In the genomic region with DNA sequence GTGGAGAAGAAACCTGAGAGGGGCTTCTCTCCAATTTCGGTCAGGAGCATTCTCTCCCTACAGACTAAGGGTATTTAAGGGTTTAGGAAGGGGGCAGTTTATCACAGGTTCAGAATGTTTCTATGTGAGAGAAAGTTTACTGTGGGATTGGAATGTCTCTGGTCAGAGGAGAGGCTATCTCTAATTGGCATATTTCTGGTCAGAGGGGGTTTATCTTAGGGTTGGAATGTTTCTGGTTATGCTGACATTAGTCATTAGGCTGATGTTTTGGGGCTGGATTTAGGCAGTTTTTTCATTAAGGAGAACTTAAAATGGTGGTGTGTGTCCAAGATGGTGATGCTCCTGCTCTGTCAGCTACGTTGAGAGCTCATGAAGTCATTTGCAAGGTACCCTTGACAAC, we compare ENCODE assay signal across 29 cellular contexts.
DNase-seq lines count a peak whose midpoint lies in the region; ATAC-seq and TF ChIP-seq lines count a peak whose summit lies in the region.
"Had no signal": no experiment of that assay in that cellular context is flagged by ENCODE, and none has a peak within 500 bp of the region (broad histone marks: within the 10 kb centered on the region; RNA-seq: fewer than 3 reads in every experiment).

No MANE protein-coding gene starts in this region.

- H3K36me3 ChIP-seq in trophoblast cell (ENCODE audit: control insufficient read depth in 1 of 2, insufficient read depth in 2 of 2, low read length in 2 of 2) (peaks cover 0 to 2% of the 10 kb centered on the region in 2 experiments), left lung (no peaks in the 10 kb centered on the region)
- H3K36me3 ChIP-seq in CD8-positive, alpha-beta T cell (ENCODE audit: insufficient read depth, low read length), result no peaks in the 10 kb centered on the region
- H3K36me3 ChIP-seq: BLaER1 treated with 17β-estradiol and CSF1 and Interleukin-3, amounts not matched to agents 10 nM and 100 nM; HAP-1 had no signal

- H2BK120ac ChIP-seq in trophoblast cell (ENCODE audit: insufficient read depth, low read length, poor library complexity), result no peak overlapping the region

- H3K79me1 ChIP-seq in trophoblast cell (ENCODE audit: low read length), result peaks cover 11% of the 10 kb centered on the region

- H3K9ac ChIP-seq in trophoblast cell (ENCODE audit: low read length), result no peak overlapping the region
- H3K9ac ChIP-seq: BLaER1 treated with 17β-estradiol and CSF1 and Interleukin-3, amounts not matched to agents 10 nM and 100 nM had no signal

- no peak overlapping the region for H3K27ac Mint-ChIP-seq in CD8-positive, alpha-beta T cell
- H3K27ac Mint-ChIP-seq: CD4-positive, alpha-beta T cell; GM23338; HFFc6 had no signal

- POLR2A ChIA-PET in CD8-positive, alpha-beta T cell (lab: Charles Lee), result no interaction called here

- H3K79me2 ChIP-seq in trophoblast cell (ENCODE audit: control insufficient read depth, insufficient read depth, low read length, poor library complexity), result no peaks in the 10 kb centered on the region

- no peak overlapping the region for H3K23ac ChIP-seq in trophoblast cell (ENCODE audit: low read length)

- H3K4me2 ChIP-seq in trophoblast cell (ENCODE audit: low read length), result no peak overlapping the region
- H3K4me2 ChIP-seq: BLaER1 treated with 17β-estradiol and CSF1 and Interleukin-3, amounts not matched to agents 10 nM and 100 nM; GM23338 had no signal

- CTCF ChIA-PET in CD8-positive, alpha-beta T cell (lab: Charles Lee), result no interaction called here

- DNase-seq in GM03348 (ENCODE audit: low spot score) (peak; percentile 16), fibroblast of villous mesenchyme (ENCODE audit: low read depth) (peak; percentile 12), trophoblast cell (peak in 1 of 2 donors; percentile 10), left lung (no peak), D341Med (ENCODE audit: low spot score) (no peak)
- no peak for DNase-seq in CD8-positive, alpha-beta T cell
- DNase-seq: AML-193; CD4-positive, alpha-beta T cell; COR-L47; EL; GDM1; HFFc6; IMR-90; KG1; NCI-H1048; NCI-H1417 treated with DMSO at 0.1 percent for 48 hours; NCI-H1694 treated with DMSO at 0.1 percent for 48 hours; NCI-H2081; NCI-H345; NCI-H524; NCI-H774; PC-3; Right ventricle myocardium superior; RPMI8226 had no signal

- no peak overlapping the region for H4K12ac ChIP-seq in trophoblast cell (ENCODE audit: low read depth, low read length)

- no peak overlapping the region for H2AFZ ChIP-seq in trophoblast cell (ENCODE audit: insufficient read depth, low read length, poor library complexity)
- H2AFZ ChIP-seq: GM23338 had no signal

- H3K18ac ChIP-seq in trophoblast cell (ENCODE audit: low read length), result no peak overlapping the region

- H3K4me3 ChIP-seq in fibroblast of villous mesenchyme (ENCODE audit: low read depth, low read length) (no peak overlapping the region), trophoblast cell (ENCODE audit: low read depth, low read length) (no peak overlapping the region), left lung (no peak overlapping the region)
- H3K4me3 ChIP-seq in CD8-positive, alpha-beta T cell (ENCODE audit: low read depth, low read length), result no peak overlapping the region
- H3K4me3 ChIP-seq: BLaER1 treated with 17β-estradiol and CSF1 and Interleukin-3, amounts not matched to agents 10 nM and 100 nM; GM23338; HAP-1 had no signal

- no peak overlapping the region for H4K8ac ChIP-seq in trophoblast cell (ENCODE audit: low read depth, low read length)

- H3K14ac ChIP-seq in trophoblast cell (ENCODE audit: low read length), result no peak overlapping the region

- ATAC-seq in HG02623 (IDR thresholded peaks at IDR 0.05; ENCODE audit: unreplicated experiment), result no peak
- no peak for ATAC-seq in left lung
- no peak for ATAC-seq in CD8-positive, alpha-beta T cell
- ATAC-seq: GM23338, PC-3 had no signal

- H2BK12ac ChIP-seq in trophoblast cell (ENCODE audit: low read length), result no peak overlapping the region

- H3K4ac ChIP-seq in trophoblast cell (ENCODE audit: low read depth, low read length), result no peak overlapping the region

- WGBS in trophoblast cell (ENCODE audit: extremely low coverage, insufficient coverage, insufficient read length), result no CpG with 5 or more reads among the region's 2 CpGs

- no peak overlapping the region for H4K91ac ChIP-seq in trophoblast cell (ENCODE audit: low read depth, low read length)

- TF ChIP-seq CTCF in VCaP (conservative IDR thresholded peaks at IDR 0.05), result no peak
- TF ChIP-seq CTCF in fibroblast of villous mesenchyme (IDR thresholded peaks at IDR 0.05; ENCODE audit: insufficient read depth, low read depth, low read length), result no peak
- no peak for TF ChIP-seq CTCF in left lung (IDR thresholded peaks at IDR 0.05)
- TF ChIP-seq CTCF in CD8-positive, alpha-beta T cell (IDR thresholded peaks at IDR 0.05), result no peak

- peak overlapping the region; percentile 27 for H2BK5ac ChIP-seq in trophoblast cell (ENCODE audit: low read depth, low read length, poor library complexity)

- H3K9me3 ChIP-seq in trophoblast cell (ENCODE audit: insufficient read depth, low read depth, low read length), result peaks cover 2% of the 10 kb centered on the region
- H3K9me3 ChIP-seq in left lung, result peaks cover 0 to 11% of the 10 kb centered on the region in 2 donors
- H3K9me3 ChIP-seq in CD8-positive, alpha-beta T cell (ENCODE audit: low read length), result no peaks in the 10 kb centered on the region
- H3K9me3 ChIP-seq: HAP-1 had no signal

- no peaks in the 10 kb centered on the region for H3K4me1 Mint-ChIP-seq in CD8-positive, alpha-beta T cell (ENCODE audit: low read depth)
- H3K4me1 Mint-ChIP-seq: GM23338 had no signal

- intact Hi-C loops in left lung (cut with DNase I), result no loop called here
- intact Hi-C loops in CD8-positive, alpha-beta T cell (cut with DNase I, micrococcal nuclease), result no loop called here

- H3K27me3 ChIP-seq in trophoblast cell (ENCODE audit: insufficient read depth, low read length), result no peaks in the 10 kb centered on the region
- no peaks in the 10 kb centered on the region for H3K27me3 ChIP-seq in left lung
- H3K27me3 ChIP-seq in CD8-positive, alpha-beta T cell (ENCODE audit: insufficient read depth, low read length), result no peaks in the 10 kb centered on the region
- H3K27me3 ChIP-seq: BLaER1 treated with 17β-estradiol and CSF1 and Interleukin-3, amounts not matched to agents 10 nM and 100 nM had no signal

- H3K27ac ChIP-seq in VCaP (peak overlapping the region; percentile 36; the same call in 1 of the 2 replicates), trophoblast cell (ENCODE audit: low read depth, low read length) (peak overlapping the region; percentile 61), left lung (no peak overlapping the region)
- H3K27ac ChIP-seq in CD8-positive, alpha-beta T cell (ENCODE audit: low read depth, low read length), result no peak overlapping the region
- H3K27ac ChIP-seq: BLaER1 treated with 17β-estradiol and CSF1 and Interleukin-3, amounts not matched to agents 10 nM and 100 nM had no signal

- no peak overlapping the region for H3K4me3 Mint-ChIP-seq in CD8-positive, alpha-beta T cell
- H3K4me3 Mint-ChIP-seq: CD4-positive, alpha-beta T cell; GM23338; HFFc6 had no signal

- peaks cover 4% of the 10 kb centered on the region for H3K9me3 Mint-ChIP-seq in CD8-positive, alpha-beta T cell

- H3K4me1 ChIP-seq in trophoblast cell (ENCODE audit: control insufficient read depth in 1 of 2, insufficient read depth in 2 of 2, low read length in 2 of 2) (peaks cover 6 to 8% of the 10 kb centered on the region in 2 experiments), left lung (no peaks in the 10 kb centered on the region)
- H3K4me1 ChIP-seq in CD8-positive, alpha-beta T cell (ENCODE audit: insufficient read depth, low read length), result no peaks in the 10 kb centered on the region
- H3K4me1 ChIP-seq: HAP-1 had no signal

- no peaks in the 10 kb centered on the region for H3K27me3 Mint-ChIP-seq in CD8-positive, alpha-beta T cell (ENCODE audit: low read depth)
- H3K27me3 Mint-ChIP-seq: CD4-positive, alpha-beta T cell had no signal

- H2AK5ac ChIP-seq in trophoblast cell (ENCODE audit: low read length), result no peak overlapping the region

- H3K36me3 Mint-ChIP-seq in CD8-positive, alpha-beta T cell, result no peaks in the 10 kb centered on the region

Comparison
In these comparisons a context has a peak if more than half of its experiments do, and no peak if none do; other contexts are left out.
1. DNase-seq: peak in GM03348 (single experiment) and fibroblast of villous mesenchyme (single experiment); none in left lung (0 of 2), CD8-positive, alpha-beta T cell (0 of 7) and D341Med (single experiment).
2. H3K27ac ChIP-seq: peak in VCaP (single experiment) and trophoblast cell (single experiment); none in left lung (0 of 2) and CD8-positive, alpha-beta T cell (single experiment).